8 cellular contexts compared by ENCODE assay signal in the genomic region with DNA sequence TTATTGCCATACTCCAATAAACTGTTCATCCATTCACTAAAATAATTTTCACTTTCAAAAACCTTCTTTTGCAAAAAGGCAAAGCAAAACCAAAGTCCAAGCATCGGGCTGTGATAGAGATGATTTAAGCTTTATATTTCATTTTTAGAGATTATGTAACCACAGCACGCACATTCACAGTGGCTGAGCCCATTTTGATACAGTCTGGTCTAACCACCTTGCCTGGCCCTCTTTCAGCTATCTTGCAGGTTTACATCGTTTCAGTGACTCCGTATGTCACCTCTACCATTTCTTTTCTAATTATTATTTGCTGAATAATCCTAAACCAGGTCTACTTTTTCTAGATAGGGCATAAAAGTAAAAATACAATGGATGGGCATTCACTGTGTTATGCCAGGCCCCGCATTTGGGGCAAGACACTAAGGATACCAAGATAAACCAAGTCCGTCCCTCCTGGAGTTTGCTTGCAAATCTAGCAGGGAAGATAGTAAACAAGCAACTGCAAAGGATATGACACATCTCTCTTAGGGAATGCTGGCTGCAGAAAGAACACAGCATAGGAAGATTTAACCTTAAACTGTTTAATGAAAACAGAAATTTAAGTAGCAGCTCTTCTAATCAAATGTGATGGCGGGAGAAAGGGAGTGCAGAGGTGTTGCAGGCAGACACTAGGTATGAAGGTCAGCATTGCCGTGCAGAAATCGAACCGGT.
DNase-seq lines count a peak whose midpoint lies in the region; ATAC-seq and TF ChIP-seq lines count a peak whose summit lies in the region.

No MANE protein-coding gene starts in this region.

- no peaks in the 10 kb centered on the region for H3K27me3 ChIP-seq in BLaER1
- H3K27me3 ChIP-seq in Loucy (ENCODE audit: insufficient read depth, low read length, poor library complexity, severe bottlenecking): no peaks in the 10 kb centered on the region

- H3K4me1 ChIP-seq in BLaER1 (peaks cover 40% of the 10 kb centered on the region), Loucy (ENCODE audit: insufficient read depth, low read length, poor library complexity, severe bottlenecking) (peaks cover 49% of the 10 kb centered on the region)

- H3K9ac ChIP-seq in BLaER1 (peak overlapping the region; percentile 96), Loucy (ENCODE audit: low read depth, low read length, poor library complexity, severe bottlenecking) (peak overlapping the region; percentile 96)

- peaks cover 54% of the 10 kb centered on the region for H4K20me1 ChIP-seq in BLaER1
- H4K20me1 ChIP-seq in Loucy (ENCODE audit: insufficient read depth, low read length, poor library complexity, severe bottlenecking): peaks cover 53% of the 10 kb centered on the region

- 0 out of 2 replicates have a peak, but pooled peaks cover 2% of the 10 kb centered on the region for H3F3A ChIP-seq in Loucy (ENCODE audit: low read depth)

- no peaks in the 10 kb centered on the region for H3K9me3 Mint-ChIP-seq in nephron

- H3K4me3 ChIP-seq in BLaER1: peak overlapping the region; percentile 97
- H3K4me3 ChIP-seq in Loucy (ENCODE audit: low read length, poor library complexity, severe bottlenecking): peak overlapping the region; percentile 92
- peak overlapping the region; percentile 79 for H3K4me3 ChIP-seq in coronary artery

- H3K4me2 ChIP-seq in BLaER1 (peak overlapping the region; percentile 95), Loucy (ENCODE audit: low read depth, low read length, poor library complexity, severe bottlenecking) (peak overlapping the region; percentile 98)

- no peaks in the 10 kb centered on the region for H3K9me2 ChIP-seq in Loucy (replicated peaks; ENCODE audit: low read depth, low read length)

- peak overlapping the region; percentile 82 to 96 (median 95) for H3K27ac Mint-ChIP-seq in nephron

- H3K36me3 Mint-ChIP-seq in nephron (ENCODE audit: low read depth): peaks cover 15% of the 10 kb centered on the region

- peaks cover 47% of the 10 kb centered on the region for H3K4me1 Mint-ChIP-seq in nephron

- DNase-seq in coronary artery (ENCODE audit: low spot score) (no peak), HUDEP-2 (lab: John Stamatoyannopoulos, UW; ENCODE audit: unreplicated experiment in 76 of 76) (no peak)

- ATAC-seq in HG02571 (IDR thresholded peaks at IDR 0.05; ENCODE audit: unreplicated experiment) (no peak), GM18873 (IDR thresholded peaks at IDR 0.05; ENCODE audit: low FRiP score, unreplicated experiment) (no peak), HG03039 (IDR thresholded peaks at IDR 0.05; ENCODE audit: unreplicated experiment) (no peak)

- H3K79me2 ChIP-seq in Loucy (ENCODE audit: insufficient read depth, low read length): peaks cover 79% of the 10 kb centered on the region

- H3K36me3 ChIP-seq in BLaER1 (peaks cover 11% of the 10 kb centered on the region), Loucy (ENCODE audit: insufficient read depth, low read length) (no peaks in the 10 kb centered on the region)

- no peaks in the 10 kb centered on the region for H3K27me3 Mint-ChIP-seq in nephron (ENCODE audit: low read depth)

- H3K9me3 ChIP-seq in BLaER1: no peaks in the 10 kb centered on the region
- H3K9me3 ChIP-seq in Loucy (ENCODE audit: insufficient read depth, low read depth, low read length): no peaks in the 10 kb centered on the region

- no peak overlapping the region for H2AFZ ChIP-seq in Loucy (ENCODE audit: low read length)

- peak overlapping the region; percentile 89 to 91 (median 91) for H3K4me3 Mint-ChIP-seq in nephron

- TF ChIP-seq CTCF in Loucy (conservative IDR thresholded peaks at IDR 0.05; ENCODE audit: low read length) (no peak), coronary artery (IDR thresholded peaks at IDR 0.05) (no peak), nephron (IDR thresholded peaks at IDR 0.05; ENCODE audit: unreplicated experiment in 3 of 3) (no peak)

- H3K27ac ChIP-seq in BLaER1: peak overlapping the region; percentile 95
- peak overlapping the region; percentile 96 to 99 for H3K27ac ChIP-seq in coronary artery
